Comparison of ENCODE assay signal across 9 cellular contexts in the genomic region with DNA sequence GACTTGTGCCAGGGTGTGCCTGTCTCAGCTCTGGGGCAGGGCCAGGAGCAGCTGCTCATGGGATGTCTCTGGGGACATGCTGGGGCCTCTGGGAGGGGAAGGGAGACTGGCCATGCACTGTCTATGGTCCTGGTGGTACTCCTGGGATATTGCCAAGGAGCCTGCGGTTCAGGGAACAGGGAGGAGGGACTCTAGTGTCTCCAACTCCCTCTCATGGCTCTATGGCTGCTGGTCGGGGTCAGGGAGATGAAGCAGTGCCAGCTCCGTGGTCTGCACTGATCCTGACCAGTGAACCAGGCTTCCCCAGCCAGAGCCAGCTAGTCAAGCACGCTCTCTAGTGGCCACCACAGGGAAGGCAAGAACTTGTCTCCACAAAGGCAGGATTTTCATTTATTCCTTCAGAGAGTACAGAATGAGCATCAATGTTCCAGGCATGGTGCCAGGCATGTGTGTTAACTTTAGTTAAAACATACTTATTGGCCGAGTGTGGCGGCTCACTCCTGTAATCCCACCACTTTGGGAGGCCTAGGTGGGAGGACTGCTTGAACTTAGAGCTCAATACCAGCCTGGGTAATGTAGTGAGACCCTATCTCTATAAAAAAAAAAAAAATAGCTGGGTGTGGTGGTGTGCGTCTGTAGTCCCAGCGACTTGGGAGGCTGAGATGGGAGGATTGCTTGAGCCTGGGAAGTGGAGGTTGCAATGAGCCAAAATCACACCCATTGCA. TPM values are rescaled to one million over a fixed set of nuclear protein-coding genes. Genes with fewer than 3 reads are reported as not detected.
DNase-seq lines count a peak whose midpoint lies in the region; ATAC-seq and TF ChIP-seq lines count a peak whose summit lies in the region.
"Had no signal": no experiment of that assay in that cellular context is flagged by ENCODE, and none has a peak within 500 bp of the region (broad histone marks: within the 10 kb centered on the region; RNA-seq: fewer than 3 reads in every experiment).

No MANE protein-coding gene starts in this region.

- H3K27ac Mint-ChIP-seq in osteocyte (ENCODE audit: unreplicated experiment): peak overlapping the region; percentile 84

- no peak overlapping the region for H3K4me3 Mint-ChIP-seq in osteocyte (ENCODE audit: unreplicated experiment)

- peak; percentile 97 for TF ChIP-seq CTCF in osteocyte (IDR thresholded peaks at IDR 0.05)
- TF ChIP-seq CTCF in vagina (IDR thresholded peaks at IDR 0.05): peak; percentile 74 to 93 (median 85)

- TF ChIP-seq POLR2A in vagina (IDR thresholded peaks at IDR 0.05): no peak

- H3K27me3 Mint-ChIP-seq in osteocyte (ENCODE audit: unreplicated experiment): peaks cover 18% of the 10 kb centered on the region

- no peak overlapping the region for H3K4me3 ChIP-seq in SJCRH30
- no peak overlapping the region for H3K4me3 ChIP-seq in vagina

- intact Hi-C loops in vagina (cut with DNase I): loop anchor here (2.0 to 5.0 kb wide), 2 partner anchors 49 to 160 kb away; no protein-coding TSS in a partner anchor

- no peaks in the 10 kb centered on the region for H3K36me3 ChIP-seq in SJCRH30
- no peaks in the 10 kb centered on the region for H3K36me3 ChIP-seq in vagina

- no peaks in the 10 kb centered on the region for H3K9me3 Mint-ChIP-seq in osteocyte (ENCODE audit: unreplicated experiment)

- DNase-seq in GDM1 (lab: John Stamatoyannopoulos, UW) (peak; percentile 54), NCI-H1092 (lab: John Stamatoyannopoulos, UW) (peak; percentile 73), SJCRH30 (peak; percentile 85 to 90), foreskin melanocyte (peak; percentile 81), osteocyte (ENCODE audit: extremely low spot score, unreplicated experiment) (peak; percentile 96), vagina (ENCODE audit: extremely low spot score in 2 of 2) (no peak)
- DNase-seq in activated gamma-delta T cell treated with anti-CD3 and anti-CD28 coated beads, Interleukin-2, amount 50 U/mL, for 16 hours (ENCODE audit: low read depth): peak; percentile 52

- no peak for ATAC-seq in GM21576 (IDR thresholded peaks at IDR 0.05; ENCODE audit: unreplicated experiment)

- no peaks in the 10 kb centered on the region for H3K4me1 ChIP-seq in SJCRH30
- H3K4me1 ChIP-seq in vagina: peaks cover 18% of the 10 kb centered on the region

- H3K27ac ChIP-seq in SJCRH30: no peak overlapping the region
- peak overlapping the region; percentile 47 for H3K27ac ChIP-seq in vagina
- H3K27ac ChIP-seq: epithelial cell of prostate had no signal

- H3K4me1 Mint-ChIP-seq in osteocyte (ENCODE audit: unreplicated experiment): peaks cover 34% of the 10 kb centered on the region

- H3K27me3 ChIP-seq in SJCRH30 (no peaks in the 10 kb centered on the region), vagina (no peaks in the 10 kb centered on the region)

- no peaks in the 10 kb centered on the region for H3K36me3 Mint-ChIP-seq in osteocyte (ENCODE audit: unreplicated experiment)

- H3K9me3 ChIP-seq in SJCRH30 (replicated peaks) (no peaks in the 10 kb centered on the region), vagina (no peaks in the 10 kb centered on the region)

RNA-seq across cellular contexts. Expression of a gene that starts 2.5 kb away (rescaled TPM):
- total RNA-seq in SJCRH30 (2014; rRNA removed; shearing (Covaris generic)): 0.05 and 0.26 TPM in 2 replicates
- total RNA-seq in osteocyte (0.81 and 2.0 TPM in 2 replicates), vagina (4.4 TPM)

RNA-seq across cellular contexts. Expression of a gene that starts 19.8 kb away (rescaled TPM):
- total RNA-seq in SJCRH30 (2014; rRNA removed; shearing (Covaris generic)): 349 and 357 TPM in 2 replicates
- total RNA-seq in osteocyte (2,993 and 3,020 TPM in 2 replicates), vagina (2,421 TPM)

RNA-seq across cellular contexts. Expression of a gene that starts 30.3 kb away (rescaled TPM):
- total RNA-seq in SJCRH30 (2014; rRNA removed; shearing (Covaris generic)): 0.53 and 0.77 TPM in 2 replicates
- 44.2 and 49.2 TPM in 2 replicates for total RNA-seq in osteocyte
- 32.2 TPM for total RNA-seq in vagina

RNA-seq across cellular contexts. Expression of a gene that starts 56.3 kb away (rescaled TPM):
- 40.5 and 42.1 TPM in 2 replicates for total RNA-seq in SJCRH30 (2014; rRNA removed; shearing (Covaris generic))
- total RNA-seq in osteocyte: 117 and 118 TPM in 2 replicates
- total RNA-seq in vagina: 41.5 TPM

Comparison
In these comparisons a context has a peak if more than half of its experiments do, and no peak if none do; other contexts are left out.
1. DNase-seq: peak in GDM1 (single experiment), NCI-H1092 (single experiment), SJCRH30 (2 of 2), activated gamma-delta T cell treated with anti-CD3 and anti-CD28 coated beads, Interleukin-2, amount 50 U/mL, for 16 hours (single experiment), foreskin melanocyte (single experiment) and osteocyte (single experiment); none in vagina (0 of 2).
2. RNA of a gene that starts 30.3 kb away (total RNA-seq): 44.2 to 49.2 TPM in osteocyte and 32.2 TPM in vagina (single experiment); 0.53 to 0.77 TPM in SJCRH30; every median in the first group is over 10 times any median in the second.